ENCODE assay signal across 8 cellular contexts in genomic region chr4:53929955-53930798, GRCh38.
A peak's percentile ranks its signal among the peaks of the same experiment; 100 is the strongest.
DNase-seq lines count a peak whose midpoint lies in the region; ATAC-seq, FAIRE-seq and TF ChIP-seq lines count a peak whose summit lies in the region.

No MANE protein-coding gene starts in this region.

- TF ChIP-seq EP300 in sigmoid colon (IDR thresholded peaks at IDR 0.05): no peak

- H3K27me3 ChIP-seq in astrocyte (ENCODE audit: insufficient read depth, low read length) (no peaks in the 10 kb centered on the region), sigmoid colon (peaks cover 0 to 3% (median 0%) of the 10 kb centered on the region in 3 donors)

- 24 to 38% methylated on average over 8 of the region's 8 CpGs for WGBS in sigmoid colon, 2 donors

- peak; percentile 100 for FAIRE-seq in astrocyte (lab: Jason Lieb, UNC)

- no peak overlapping the region for H3K27ac ChIP-seq in astrocyte (ENCODE audit: low read depth, low read length)
- no peak overlapping the region for H3K27ac ChIP-seq in sigmoid colon

- intact Hi-C loops in sigmoid colon (cut with DNase I): loop anchor here (1.0 to 5.0 kb wide), 3 partner anchors 132 to 303 kb away; partner anchors contain the start of gene CHIC2

- TF ChIP-seq CTCF in astrocyte (IDR thresholded peaks at IDR 0.05; ENCODE audit: insufficient read depth, low read depth, low read length): peak; percentile 88
- peak; percentile 40 to 78 (median 64) for TF ChIP-seq CTCF in sigmoid colon (IDR thresholded peaks at IDR 0.05)

- TF ChIP-seq POLR2A in sigmoid colon (IDR thresholded peaks at IDR 0.05): no peak

- H3K9me3 ChIP-seq in astrocyte (ENCODE audit: insufficient read depth, low read depth, low read length) (no peaks in the 10 kb centered on the region), sigmoid colon (no peaks in the 10 kb centered on the region)

- peaks cover 4% of the 10 kb centered on the region for H3K9me3 Mint-ChIP-seq in astrocyte (ENCODE audit: unreplicated experiment)

- peaks cover 4% of the 10 kb centered on the region for H3K27me3 Mint-ChIP-seq in astrocyte (ENCODE audit: low read depth, unreplicated experiment)

- H3K4me3 Mint-ChIP-seq in astrocyte (ENCODE audit: unreplicated experiment): no peak overlapping the region

- no peak overlapping the region for H3K27ac Mint-ChIP-seq in astrocyte (ENCODE audit: unreplicated experiment)

- DNase-seq in Caki2 (ENCODE audit: low read depth): peak; percentile 83
- DNase-seq in NCI-H1092 treated with DMSO at 0.1 percent for 48 hours (lab: John Stamatoyannopoulos, UW): peak; percentile 62
- peak; percentile 37 for DNase-seq in T follicular helper cell (ENCODE audit: low read depth)
- DNase-seq in astrocyte (ENCODE audit: low read depth): peak; percentile 86
- DNase-seq in hepatic stellate cell (ENCODE audit: low spot score): peak; percentile 70
- DNase-seq in sigmoid colon: peak; percentile 82

- peaks cover 24% of the 10 kb centered on the region for H3K4me1 ChIP-seq in astrocyte (ENCODE audit: insufficient read depth, low read length)
- peaks cover 0 to 6% (median 0%) of the 10 kb centered on the region in 4 donors for H3K4me1 ChIP-seq in sigmoid colon

- H3K4me1 Mint-ChIP-seq in astrocyte (ENCODE audit: low read depth, unreplicated experiment): peaks cover 5% of the 10 kb centered on the region

- H3K79me2 ChIP-seq in astrocyte (ENCODE audit: insufficient read depth, low read length): no peaks in the 10 kb centered on the region

- H3K9ac ChIP-seq in astrocyte (ENCODE audit: low read length): no peak overlapping the region

- ATAC-seq in GM21723 (IDR thresholded peaks at IDR 0.05; ENCODE audit: unreplicated experiment) (peak; percentile 71), GM19324 (IDR thresholded peaks at IDR 0.05; ENCODE audit: low FRiP score, unreplicated experiment) (no peak)

- peaks cover 3% of the 10 kb centered on the region for H3K36me3 Mint-ChIP-seq in astrocyte (ENCODE audit: low read depth, unreplicated experiment)

- H2AFZ ChIP-seq in astrocyte (ENCODE audit: low read depth, low read length): peak overlapping the region; percentile 34

- H3K4me3 ChIP-seq in astrocyte (ENCODE audit: insufficient read depth, low read depth, low read length) (no peak overlapping the region), sigmoid colon (no peak overlapping the region)

- peak overlapping the region; percentile 21 for H3K4me2 ChIP-seq in astrocyte (ENCODE audit: low read length)

- in situ Hi-C loops in Caki2 (cut with HindIII; ENCODE audit: low pct_unique_long_range_greater_than_20kb, low sequenced_read_pairs): loop anchor here (25.0 kb wide), 1 partner anchor 282 kb away; no protein-coding TSS in a partner anchor

- no peaks in the 10 kb centered on the region for H4K20me1 ChIP-seq in astrocyte (ENCODE audit: insufficient read depth, low read length)

- no peaks in the 10 kb centered on the region for H3K36me3 ChIP-seq in astrocyte (ENCODE audit: insufficient read depth, low read length)
- no peaks in the 10 kb centered on the region for H3K36me3 ChIP-seq in sigmoid colon
